Comparison of ENCODE assay signal across 1 cellular context in the genomic region with DNA sequence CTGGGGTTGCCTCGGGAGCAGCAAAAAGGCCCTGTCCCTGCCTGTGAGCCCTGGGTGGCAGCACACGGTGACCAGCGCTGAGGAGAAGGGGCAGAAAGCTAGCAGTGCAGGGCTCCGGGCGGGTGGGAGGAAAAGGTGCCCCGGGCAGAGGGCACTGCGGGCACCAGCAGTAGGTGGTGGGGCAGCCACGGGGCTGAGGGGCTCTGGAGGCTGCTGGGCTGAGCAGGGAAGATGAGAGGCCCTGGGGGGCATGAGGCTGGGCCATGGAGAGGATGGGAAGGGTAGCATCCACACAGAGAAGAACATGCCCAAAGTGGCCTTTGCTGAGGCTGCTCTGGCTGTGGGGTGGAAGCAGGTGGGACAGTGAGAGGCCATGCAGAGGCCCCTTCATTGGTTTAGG.
TF ChIP-seq lines count a peak whose summit lies in the region.

No MANE protein-coding gene starts in this region.

TF ChIP-seq in SK-N-SH, 30 proteins besides CTCF, POLR2A, EP300 and RAD21 (continued from another document):
- TF ChIP-seq, protein P1, sequence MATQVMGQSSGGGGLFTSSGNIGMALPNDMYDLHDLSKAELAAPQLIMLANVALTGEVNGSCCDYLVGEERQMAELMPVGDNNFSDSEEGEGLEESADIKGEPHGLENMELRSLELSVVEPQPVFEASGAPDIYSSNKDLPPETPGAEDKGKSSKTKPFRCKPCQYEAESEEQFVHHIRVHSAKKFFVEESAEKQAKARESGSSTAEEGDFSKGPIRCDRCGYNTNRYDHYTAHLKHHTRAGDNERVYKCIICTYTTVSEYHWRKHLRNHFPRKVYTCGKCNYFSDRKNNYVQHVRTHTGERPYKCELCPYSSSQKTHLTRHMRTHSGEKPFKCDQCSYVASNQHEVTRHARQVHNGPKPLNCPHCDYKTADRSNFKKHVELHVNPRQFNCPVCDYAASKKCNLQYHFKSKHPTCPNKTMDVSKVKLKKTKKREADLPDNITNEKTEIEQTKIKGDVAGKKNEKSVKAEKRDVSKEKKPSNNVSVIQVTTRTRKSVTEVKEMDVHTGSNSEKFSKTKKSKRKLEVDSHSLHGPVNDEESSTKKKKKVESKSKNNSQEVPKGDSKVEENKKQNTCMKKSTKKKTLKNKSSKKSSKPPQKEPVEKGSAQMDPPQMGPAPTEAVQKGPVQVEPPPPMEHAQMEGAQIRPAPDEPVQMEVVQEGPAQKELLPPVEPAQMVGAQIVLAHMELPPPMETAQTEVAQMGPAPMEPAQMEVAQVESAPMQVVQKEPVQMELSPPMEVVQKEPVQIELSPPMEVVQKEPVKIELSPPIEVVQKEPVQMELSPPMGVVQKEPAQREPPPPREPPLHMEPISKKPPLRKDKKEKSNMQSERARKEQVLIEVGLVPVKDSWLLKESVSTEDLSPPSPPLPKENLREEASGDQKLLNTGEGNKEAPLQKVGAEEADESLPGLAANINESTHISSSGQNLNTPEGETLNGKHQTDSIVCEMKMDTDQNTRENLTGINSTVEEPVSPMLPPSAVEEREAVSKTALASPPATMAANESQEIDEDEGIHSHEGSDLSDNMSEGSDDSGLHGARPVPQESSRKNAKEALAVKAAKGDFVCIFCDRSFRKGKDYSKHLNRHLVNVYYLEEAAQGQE (IDR thresholded peaks at IDR 0.05; ENCODE audit: low read depth, low read length): no peak
